ENCODE assay signal across 8 cellular contexts in genomic region chr14:67620217-67620789, GRCh38. TPM values are rescaled to one million over a fixed set of nuclear protein-coding genes. Genes with fewer than 3 reads are reported as not detected.
DNase-seq lines count a peak whose midpoint lies in the region; ATAC-seq and TF ChIP-seq lines count a peak whose summit lies in the region.

No MANE protein-coding gene starts in this region.

- peak; percentile 20 for DNase-seq in AG08396 (ENCODE audit: low spot score)
- no peak for DNase-seq in HCT116 (ENCODE audit: low read depth, low spot score)
- peak in 1 of 2 donors; percentile 49 for DNase-seq in foreskin fibroblast
- peak; percentile 35 for DNase-seq in occipital lobe (lab: John Stamatoyannopoulos, UW)
- no peak for DNase-seq in foreskin melanocyte
- DNase-seq in A172 (ENCODE audit: low spot score): no peak

- CTCF ChIA-PET in HCT116 (lab: Charles Lee): interaction anchor here (1.1 to 3.4 kb wide), 3 partner anchors 47 to 193 kb away, joined by 5 to 10 read pairs (median 5); no protein-coding TSS in a partner anchor

- H3K27me3 ChIP-seq in HCT116 (ENCODE audit: insufficient read depth, low read length): no peaks in the 10 kb centered on the region

- no peak overlapping the region for H2AFZ ChIP-seq in HCT116 (ENCODE audit: low read depth, low read length, poor library complexity, severe bottlenecking)

- no peak overlapping the region for H3K27ac ChIP-seq in HCT116 (ENCODE audit: low read depth, low read length)

- BruUV-seq in HCT116 (replicated peaks; lab: Mats Ljungman, UMichigan): TSS peak; percentile 60

- no peaks in the 10 kb centered on the region for H3K9me3 ChIP-seq in HCT116 (ENCODE audit: control insufficient read depth in 1 of 2, insufficient read depth in 1 of 2, low read depth in 1 of 2, low read length in 2 of 2)

- H3K4me3 ChIP-seq in HCT116 (replicated peaks in 1 of 2; ENCODE audit: low read depth in 1 of 2, low read length in 2 of 2) (peak overlapping the region; percentile 52 to 66), WI38 (ENCODE audit: low read depth, low read length) (peak overlapping the region; percentile 70), foreskin fibroblast (ENCODE audit: low read depth in 1 of 2, low read length in 2 of 2) (peak overlapping the region; percentile 52 to 69)

- intact Hi-C loops in HCT116 (cut with micrococcal nuclease): no loop called here

- no peaks in the 10 kb centered on the region for H3K36me3 ChIP-seq in HCT116 (ENCODE audit: control insufficient read depth in 1 of 2, insufficient read depth in 2 of 2, low read length in 2 of 2)

- peaks cover 15 to 32% of the 10 kb centered on the region in 2 experiments for H3K4me1 ChIP-seq in HCT116 (ENCODE audit: control insufficient read depth in 1 of 2, insufficient read depth in 2 of 2, low read length in 2 of 2)

- no peak for ATAC-seq in HCT116
- no peak for ATAC-seq in GM21737 (IDR thresholded peaks at IDR 0.05; ENCODE audit: unreplicated experiment)

- RAD21 ChIA-PET in HCT116 (lab: Charles Lee; ENCODE audit: low non-redundant PET in 1 of 2, low total read pairs in 2 of 2, uncharacterized antibody in 2 of 2, unreplicated experiment in 2 of 2): interaction anchor here in 1 of 2 experiments (2.8 kb wide), 1 partner anchor 47 kb away, joined by 11 read pairs; no protein-coding TSS in a partner anchor

- POLR2A ChIA-PET in HCT116 (lab: Charles Lee): interaction anchor here (0.9 to 1.2 kb wide), 2 partner anchors 21 to 75 kb away, joined by 3 to 4 read pairs; partner anchors contain the start of genes PIGH and RDH11

- TF ChIP-seq CTCF in HCT116 (IDR thresholded peaks at IDR 0.05 in 2 of 3, conservative IDR thresholded peaks at IDR 0.05 in 1 of 3; ENCODE audit: borderline replicate concordance in 1 of 3, insufficient read depth in 1 of 3, low read depth in 2 of 3, low read length in 2 of 3): no peak
- TF ChIP-seq CTCF in WI38 (IDR thresholded peaks at IDR 0.05; ENCODE audit: low read depth, low read length): no peak
- no peak for TF ChIP-seq CTCF in foreskin fibroblast (IDR thresholded peaks at IDR 0.05; ENCODE audit: low read depth, low read length)

- no peak for TF ChIP-seq POLR2A in HCT116 (IDR thresholded peaks at IDR 0.05; ENCODE audit: borderline replicate concordance, extremely low read depth, insufficient read depth, insufficient read length)

- no peaks in the 10 kb centered on the region for H3K9me2 ChIP-seq in HCT116 (ENCODE audit: insufficient read depth)

- H3K4me2 ChIP-seq in HCT116 (ENCODE audit: low read length): peak overlapping the region; percentile 97

- no peaks in the 10 kb centered on the region for H4K20me1 ChIP-seq in HCT116 (ENCODE audit: insufficient read depth)

- TF ChIP-seq RAD21 in HCT116 (IDR thresholded peaks at IDR 0.05; ENCODE audit: low read depth): no peak

- H3K9ac ChIP-seq in HCT116 (ENCODE audit: low read length): peak overlapping the region; percentile 56

- H3K79me2 ChIP-seq in HCT116 (ENCODE audit: insufficient read depth, low read length): no peaks in the 10 kb centered on the region

TF ChIP-seq in HCT116, 20 proteins besides CTCF, POLR2A, EP300 and RAD21:
- TF ChIP-seq YY1 (IDR thresholded peaks at IDR 0.05; ENCODE audit: extremely low read depth, insufficient replicate concordance, low read depth, low read length): no peak
- TF ChIP-seq JUND (IDR thresholded peaks at IDR 0.05): no peak
- no peak for TF ChIP-seq SRF (IDR thresholded peaks at IDR 0.05; ENCODE audit: low read depth)
- no peak for TF ChIP-seq REST (IDR thresholded peaks at IDR 0.05; ENCODE audit: low read depth)
- no peak for TF ChIP-seq EZH2phosphoT487 (IDR thresholded peaks at IDR 0.05; ENCODE audit: borderline replicate concordance)
- no peak for TF ChIP-seq CBX3 (IDR thresholded peaks at IDR 0.05; ENCODE audit: low read depth)
- TF ChIP-seq ELF1 (IDR thresholded peaks at IDR 0.05; ENCODE audit: borderline replicate concordance, low read depth): no peak
- no peak for TF ChIP-seq ZNF274 (IDR thresholded peaks at IDR 0.05; ENCODE audit: low read depth, low read length)
- no peak for TF ChIP-seq FOSL1 (IDR thresholded peaks at IDR 0.05; ENCODE audit: low read depth)
- TF ChIP-seq SIN3A (IDR thresholded peaks at IDR 0.05; ENCODE audit: low read depth): no peak
- no peak for TF ChIP-seq SP1 (IDR thresholded peaks at IDR 0.05; ENCODE audit: low read depth)
- no peak for TF ChIP-seq MAX (IDR thresholded peaks at IDR 0.05)
- TF ChIP-seq ATF3 (IDR thresholded peaks at IDR 0.05): no peak
- no peak for TF ChIP-seq POLR2AphosphoS5 (IDR thresholded peaks at IDR 0.05; ENCODE audit: low read depth, low read length)

RNA-seq across cellular contexts. Expression of gene ARG2, which starts 0.6 kb away (rescaled TPM):
- total RNA-seq in HCT116 (2021; ENCODE audit: unreplicated experiment): 7.0 TPM
- 16.1 and 17.3 TPM in 2 replicates for polyA plus RNA-seq in HCT116 (2012)
- total RNA-seq in occipital lobe: 49.0 TPM
- total RNA-seq in A172 (2014; rRNA removed; shearing (Covaris generic)): 2.4 and 2.9 TPM in 2 replicates

RNA-seq across cellular contexts. Expression of gene PIGH, which starts 20.2 kb away (rescaled TPM):
- 20.9 TPM for total RNA-seq in HCT116 (2021; ENCODE audit: unreplicated experiment)
- 23.6 and 27.7 TPM in 2 replicates for polyA plus RNA-seq in HCT116 (2012)
- 25.3 TPM for total RNA-seq in occipital lobe
- 11.5 and 18.6 TPM in 2 replicates for total RNA-seq in A172 (2014; rRNA removed; shearing (Covaris generic))

RNA-seq across cellular contexts. Expression of gene VTI1B, which starts 54.1 kb away (rescaled TPM):
- total RNA-seq in HCT116 (2021; ENCODE audit: unreplicated experiment) (86.3 TPM), occipital lobe (42.3 TPM)
- polyA plus RNA-seq in HCT116 (2012): 52.4 and 59.3 TPM in 2 replicates
- 27.7 and 28.4 TPM in 2 replicates for total RNA-seq in A172 (2014; rRNA removed; shearing (Covaris generic))

Comparison
In these comparisons a context has a peak if more than half of its experiments do, and no peak if none do; other contexts are left out.
1. DNase-seq: peak in AG08396 (single experiment) and occipital lobe (single experiment); none in HCT116 (single experiment), foreskin melanocyte (single experiment) and A172 (single experiment).
2. Peak in every context shown above with its lines, with median percentiles within 50 percentile points of each other: H3K4me3 ChIP-seq.